Comparison of ENCODE assay signal across 15 cellular contexts in the genomic region with DNA sequence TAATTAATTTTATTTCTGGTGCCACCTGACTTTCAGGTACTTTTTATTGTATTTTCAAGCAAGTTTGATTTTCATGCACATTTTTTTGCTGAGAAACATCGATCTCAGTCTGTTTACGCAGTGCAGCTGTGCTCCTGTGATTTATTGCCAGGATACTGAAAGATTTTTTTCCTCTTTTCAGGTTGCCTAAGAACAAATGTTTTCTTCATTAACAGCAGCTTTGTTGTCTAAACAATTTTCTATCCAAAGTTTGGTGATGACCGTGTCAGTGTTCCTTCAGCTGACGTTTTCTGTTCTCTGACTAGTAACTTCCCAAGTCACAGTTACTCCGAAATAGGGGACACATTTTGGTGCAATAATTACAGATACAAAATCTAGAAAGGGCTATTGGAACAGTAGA.
"Had no signal": no experiment of that assay in that cellular context is flagged by ENCODE, and none has a peak within 500 bp of the region (broad histone marks: within the 10 kb centered on the region; RNA-seq: fewer than 3 reads in every experiment).

No MANE protein-coding gene starts in this region.

- DNase-seq: activated CD4-positive, alpha-beta T cell treated with anti-CD3 and anti-CD28 coated beads for 4 hours; activated CD8-positive, alpha-beta memory T cell treated with anti-CD3 and anti-CD28 coated beads, Interleukin-2, amount 50 U/mL, for 48 hours; activated CD8-positive, alpha-beta T cell treated with anti-CD3 and anti-CD28 coated beads, Interleukin-2, amount 10 ng/mL, durations not matched to agents 7 days and 5 days; activated naive CD4-positive, alpha-beta T cell; activated naive CD8-positive, alpha-beta T cell treated with anti-CD3 and anti-CD28 coated beads, Interleukin-2, amount 50 U/mL, for 24 hours; cortex of kidney; effector CD8-positive, alpha-beta T cell; left cardiac atrium; small intestine; T-helper 9 cell; thyroid gland; uterus had no signal

- H3K27me3 ChIP-seq: thyroid gland, uterus had no signal

- ATAC-seq: activated CD8-positive, alpha-beta T cell treated with anti-CD3 and anti-CD28 coated beads, Interleukin-2, amount 10 ng/mL, durations not matched to agents 7 days and 5 days; activated naive CD8-positive, alpha-beta T cell treated with anti-CD3 and anti-CD28 coated beads, Interleukin-2, amount 50 U/mL, for 24 hours; left cardiac atrium; natural killer cell treated with Interleukin-12 subunit alpha and Interleukin-12 subunit beta and Interleukin-15 and Interleukin-18, amount 100 ng/mL, for 72 hours; stimulated activated effector memory CD8-positive, alpha-beta T cell treated with anti-CD3 and anti-CD28 coated beads, Interleukin-12 subunit alpha, Interleukin-12 subunit beta, amount 100 ng/mL, for 72 hours had no signal

- H3K4me3 ChIP-seq: lung, thyroid gland, uterus had no signal

- H3K9me3 ChIP-seq: thyroid gland, uterus had no signal

- H3K27ac ChIP-seq: thyroid gland had no signal

- H3K4me1 ChIP-seq: thyroid gland, uterus had no signal

- H3K36me3 ChIP-seq: thyroid gland, uterus had no signal
